Comparison of ENCODE assay signal across 8 cellular contexts in genomic region chr7:101321491-101322401, GRCh38. TPM values are rescaled to one million over a fixed set of nuclear protein-coding genes. Genes with fewer than 3 reads are reported as not detected.
DNase-seq lines count a peak whose midpoint lies in the region; ATAC-seq, FAIRE-seq and TF ChIP-seq lines count a peak whose summit lies in the region.

Gene IFT22 (minus strand): TSS chr7:101321812. CDS start chr7:101321709, 103 bp downstream.

- H3K36me3 ChIP-seq in H1 (ENCODE audit: control insufficient read depth in 2 of 4, insufficient read depth in 4 of 4, low read length in 3 of 4) (peaks cover 0 to 8% (median 0%) of the 10 kb centered on the region in 4 experiments; a peak in 3 of 8 replicates), mesendoderm (ENCODE audit: control insufficient read depth, insufficient read depth, low read length) (no peaks in the 10 kb centered on the region)

- no peak for TF ChIP-seq EP300 in H1 (IDR thresholded peaks at IDR 0.05; ENCODE audit: borderline replicate concordance in 1 of 2, low read depth in 2 of 2, low read length in 2 of 2)

- no peak within 1 kb of the TSS for H4K91ac ChIP-seq in H1 (replicated peaks; ENCODE audit: insufficient read length, low read length)

- peak in 1 of 2 experiments; percentile 91; a peak in 2 of 3 replicates for TF ChIP-seq POLR2A in H1 (IDR thresholded peaks at IDR 0.05; ENCODE audit: control extremely low read depth in 1 of 2, low read depth in 2 of 2, low read length in 2 of 2)

- no peaks in the 10 kb centered on the region for H4K20me1 ChIP-seq in H1 (replicated peaks in 1 of 2; ENCODE audit: control insufficient read depth in 1 of 2, insufficient read depth in 2 of 2, low read length in 2 of 2)

- H3K56ac ChIP-seq in H1 (replicated peaks; ENCODE audit: insufficient read length, low read depth, low read length), result peak within 1 kb of the TSS; percentile 75
- peak within 1 kb of the TSS; percentile 98 for H3K56ac ChIP-seq in mesendoderm (ENCODE audit: low read length)

- peak within 1 kb of the TSS; percentile 76 to 87 for H3K4me2 ChIP-seq in H1 (ENCODE audit: insufficient read depth in 1 of 2, low read depth in 2 of 2, low read length in 2 of 2)
- H3K4me2 ChIP-seq in mesendoderm (ENCODE audit: low read length), result peak within 1 kb of the TSS; percentile 91

- no peaks in the 10 kb centered on the region; the same call in 1 of the 2 replicates for H3K23me2 ChIP-seq in H1 (ENCODE audit: low read depth, low read length)

- H3K9ac ChIP-seq in H1 (replicated peaks in 1 of 4; ENCODE audit: extremely low read depth in 1 of 4, low read depth in 3 of 4, low read length in 3 of 4), result peak within 1 kb of the TSS in 3 of 4 experiments; percentile 77 to 89 (median 80); a peak in 6 of 7 replicates
- peak within 1 kb of the TSS; percentile 98 for H3K9ac ChIP-seq in mesendoderm (ENCODE audit: low read length)

- H3K27ac ChIP-seq in H1 (ENCODE audit: low read depth, low read length) (peak within 1 kb of the TSS; percentile 71), mesendoderm (ENCODE audit: low read depth, low read length) (peak within 1 kb of the TSS; percentile 76)

- no peak within 1 kb of the TSS for H2BK12ac ChIP-seq in H1 (ENCODE audit: low read depth, low read length)

- H2BK5ac ChIP-seq in H1 (ENCODE audit: low read depth, low read length), result peak within 1 kb of the TSS; percentile 88; the same call in 1 of the 2 replicates
- no peak within 1 kb of the TSS for H2BK5ac ChIP-seq in mesendoderm (ENCODE audit: low read length)

- H2AFZ ChIP-seq in H1 (ENCODE audit: low read length), result peak within 1 kb of the TSS; percentile 20; the same call in 1 of the 2 replicates

- FAIRE-seq in H1 (lab: Jason Lieb, UNC), result no peak

- peak; percentile 48 to 69 for TF ChIP-seq RAD21 in H1 (IDR thresholded peaks at IDR 0.05 in 1 of 2, conservative IDR thresholded peaks at IDR 0.05 in 1 of 2; ENCODE audit: low read depth in 2 of 2, low read length in 2 of 2)

- H3K4me1 ChIP-seq in H1 (replicated peaks in 1 of 4; ENCODE audit: control insufficient read depth in 3 of 4, insufficient read depth in 4 of 4, low read length in 3 of 4), result peaks cover 0 to 5% (median 1%) of the 10 kb centered on the region in 4 experiments; a peak in 1 of 7 replicates
- H3K4me1 ChIP-seq in mesendoderm (ENCODE audit: control insufficient read depth, low read depth, low read length), result no peaks in the 10 kb centered on the region

- CTCF ChIA-PET in H1 (lab: Charles Lee; ENCODE audit: partially characterized antibody), result interaction anchor here (0.6 to 4.9 kb wide), 20 partner anchors 11 to 310 kb away, joined by 3 to 28 read pairs (median 4); no protein-coding TSS in a partner anchor

- H2BK15ac ChIP-seq in H1 (ENCODE audit: low read length) (no peak within 1 kb of the TSS), mesendoderm (replicated peaks; ENCODE audit: low read depth) (no peak within 1 kb of the TSS)

- no peaks in the 10 kb centered on the region for H3K9me3 ChIP-seq in H1 (ENCODE audit: insufficient read depth in 2 of 2, low read depth in 1 of 2, low read length in 1 of 2)

- H3K14ac ChIP-seq in H1 (ENCODE audit: insufficient read length), result no peak within 1 kb of the TSS

- H3K23ac ChIP-seq in H1 (ENCODE audit: insufficient read length) (no peak within 1 kb of the TSS), mesendoderm (ENCODE audit: low read length) (no peak within 1 kb of the TSS)

- TF ChIP-seq CTCF in H1 (IDR thresholded peaks at IDR 0.05; ENCODE audit: control extremely low read depth in 1 of 3, insufficient read depth in 1 of 3, low read depth in 1 of 3, low read length in 3 of 3), result peak; percentile 31 to 50 (median 50)

- DNase-seq in CMK (ENCODE audit: low read depth) (peak; percentile 86), HT-29 (ENCODE audit: low spot score) (peak; percentile 93), NK-92 (lab: John Stamatoyannopoulos, UW; ENCODE audit: unreplicated experiment) (peak; percentile 12), H1 (ENCODE audit: low read depth in 1 of 2, low spot score in 2 of 2) (peak in 1 of 2 experiments; percentile 94), mesendoderm (peak; percentile 96)
- peak; percentile 64 to 73 (median 68) for DNase-seq in activated CD8-positive, alpha-beta memory T cell treated with anti-CD3 and anti-CD28 coated beads for 48 hours (ENCODE audit: low read depth in 2 of 3, low spot score in 2 of 3)
- DNase-seq in stimulated activated CD8-positive, alpha-beta memory T cell treated with anti-CD3 and anti-CD28 coated beads, Interleukin-12 subunit alpha, Interleukin-12 subunit beta, amount 100 ng/mL, for 4 hours (ENCODE audit: low read depth), result peak; percentile 75

- H4K5ac ChIP-seq in H1 (ENCODE audit: insufficient read length, low read depth, low read length), result peak within 1 kb of the TSS; percentile 87
- peak within 1 kb of the TSS; percentile 87 for H4K5ac ChIP-seq in mesendoderm (ENCODE audit: low read length)

- ATAC-seq in GM19467 (IDR thresholded peaks at IDR 0.05; ENCODE audit: unreplicated experiment), result peak; percentile 97

- H3K79me1 ChIP-seq in H1 (ENCODE audit: low read depth, low read length) (no peaks in the 10 kb centered on the region), mesendoderm (ENCODE audit: low read length) (peaks cover 2% of the 10 kb centered on the region)

- WGBS in H1 (ENCODE audit: extremely low coverage in 1 of 2, insufficient coverage in 1 of 2, insufficient read length in 1 of 2, insufficient replicate concordance in 2 of 2, low coverage in 1 of 2, low lambda C conversion rate in 2 of 2, missing lambda C conversion rate in 1 of 2), 2 experiments, result 4% methylated on average over 58 of the region's 69 CpGs; no CpG with 5 or more reads in 1 of the 2 experiments
- WGBS in mesendoderm (ENCODE audit: extremely low coverage, insufficient coverage, low lambda C conversion rate), result no CpG with 5 or more reads among the region's 69 CpGs

- H3K4ac ChIP-seq in H1 (replicated peaks; ENCODE audit: insufficient read length, low read depth, low read length) (no peak within 1 kb of the TSS), mesendoderm (ENCODE audit: low read depth, low read length) (peak within 1 kb of the TSS; percentile 93)

- H3K4me3 ChIP-seq in H1 (ENCODE audit: extremely low read depth in 1 of 4, insufficient read depth in 2 of 4, low read depth in 3 of 4, low read length in 4 of 4) (peak within 1 kb of the TSS; percentile 74 to 89 (median 80)), mesendoderm (ENCODE audit: low read length) (peak within 1 kb of the TSS; percentile 89)

- H3K18ac ChIP-seq in H1 (ENCODE audit: extremely low read depth, low read length) (peak within 1 kb of the TSS; percentile 86), mesendoderm (ENCODE audit: low read length) (peak within 1 kb of the TSS; percentile 78)

- H4K8ac ChIP-seq in H1 (ENCODE audit: extremely low read depth, insufficient read depth, low read length) (peak within 1 kb of the TSS; percentile 97), mesendoderm (ENCODE audit: low read depth, low read length) (peak within 1 kb of the TSS; percentile 30)

- H3K79me2 ChIP-seq in H1 (ENCODE audit: control insufficient read depth in 1 of 2, insufficient read depth in 2 of 2, low read length in 2 of 2), result no peaks in the 10 kb centered on the region
- no peaks in the 10 kb centered on the region for H3K79me2 ChIP-seq in mesendoderm (ENCODE audit: control insufficient read depth, insufficient read depth, low read length)

- H2BK20ac ChIP-seq in H1 (ENCODE audit: low read length), result no peak within 1 kb of the TSS

- POLR2A ChIA-PET in H1 (lab: Charles Lee; ENCODE audit: partially characterized antibody), result interaction anchor here (0.6 to 3.7 kb wide), 26 partner anchors 9 to 196 kb away, joined by 3 to 34 read pairs (median 4); partner anchors contain the start of gene COL26A1

- H3K27me3 ChIP-seq in H1 (replicated peaks in 1 of 4; ENCODE audit: control insufficient read depth in 3 of 4, extremely low read depth in 1 of 4, insufficient read depth in 3 of 4, low read length in 3 of 4), result no peaks in the 10 kb centered on the region
- no peaks in the 10 kb centered on the region for H3K27me3 ChIP-seq in mesendoderm (ENCODE audit: insufficient read depth, low read length, poor library complexity)

- no peak within 1 kb of the TSS; the same call in 1 of the 2 replicates for H2AK5ac ChIP-seq in H1 (ENCODE audit: low read depth, low read length)
- no peak within 1 kb of the TSS for H2AK5ac ChIP-seq in mesendoderm (ENCODE audit: low read length)

- H2BK120ac ChIP-seq in H1 (replicated peaks; ENCODE audit: low read depth, low read length) (no peak within 1 kb of the TSS), mesendoderm (ENCODE audit: low read depth, low read length) (no peak within 1 kb of the TSS)

TF ChIP-seq in H1, 55 proteins besides CTCF, POLR2A, EP300 and RAD21 (continues in another document):
- TF ChIP-seq RXRA (IDR thresholded peaks at IDR 0.05; ENCODE audit: insufficient read depth, low read depth, low read length) (0 out of 2 replicates have a peak, but pooled peaks have one; percentile 18), KDM1A (IDR thresholded peaks at IDR 0.05; ENCODE audit: borderline replicate concordance, low read length) (no peak), CBX5 (IDR thresholded peaks at IDR 0.05; ENCODE audit: low read depth, low read length) (no peak), E2F6 (IDR thresholded peaks at IDR 0.05) (no peak), YY1 (IDR thresholded peaks at IDR 0.05; ENCODE audit: low read depth, low read length) (peak; percentile 71; the same call in 1 of the 2 replicates), FOSL1 (IDR thresholded peaks at IDR 0.05; ENCODE audit: insufficient read depth, low read depth, low read length) (no peak), CREB1 (IDR thresholded peaks at IDR 0.05) (peak; percentile 53), TCF12 (IDR thresholded peaks at IDR 0.05; ENCODE audit: low read depth, low read length) (no peak), TAF7 (optimal IDR thresholded peaks at IDR 0.05; ENCODE audit: borderline replicate concordance, low read depth, low read length) (no peak)

RNA-seq across cellular contexts. Expression of gene IFT22, which starts in this region (rescaled TPM):
- 23.5 and 29.4 TPM in 2 replicates for total RNA-seq in HT-29 (2014; rRNA removed; shearing (Covaris generic))
- total RNA-seq in H1 (2021; fragmentation: NEBNext Ultra II Directional; extraction: Animal tissue kit (Norgen Biotek cat#: 25700)), result 17.7 and 17.8 TPM in 2 replicates
- 12.5 and 18.9 TPM in 2 replicates for polyA plus RNA-seq in H1 (2011; rRNA removed)
- 18.8 TPM for polyA plus RNA-seq in H1 (2011; cell fraction: cytosol; rRNA removed)
- polyA plus RNA-seq in H1 (2011; cell fraction: nucleus; rRNA removed), result 12.3 TPM
- 25.7 to 34.5 TPM (median 29.0 TPM) in 4 replicates for polyA plus RNA-seq in H1 (2012, experiment 1 of 2)
- 25.3 TPM for polyA plus RNA-seq in H1 (2012, experiment 2 of 2)
- 17.7 TPM for polyA plus RNA-seq in H1 (2013, experiment 1 of 2)
- polyA plus RNA-seq in H1 (2013, experiment 2 of 2), result 17.7 TPM
- 22.1 and 25.8 TPM in 2 replicates for polyA minus RNA-seq in H1 (2011; rRNA and poly(A)+ RNA removed)
- polyA minus RNA-seq in H1 (2011; cell fraction: cytosol; rRNA and poly(A)+ RNA removed), result 11.2 TPM
- polyA minus RNA-seq in H1 (2011; cell fraction: nucleus; rRNA and poly(A)+ RNA removed), result 12.3 TPM
- polyA plus RNA-seq in mesendoderm (2013, experiment 1 of 2), result 24.3 TPM
- 23.9 TPM for polyA plus RNA-seq in mesendoderm (2013, experiment 2 of 2)
